2 cellular contexts compared by ENCODE assay signal in genomic region chr1:236460103-236460502, GRCh38.
TF ChIP-seq lines count a peak whose summit lies in the region.

No MANE protein-coding gene starts in this region.

TF ChIP-seq in HEK293, 187 proteins besides CTCF, POLR2A, EP300 and RAD21 (continued from another document):
- TF ChIP-seq, protein P1, sequence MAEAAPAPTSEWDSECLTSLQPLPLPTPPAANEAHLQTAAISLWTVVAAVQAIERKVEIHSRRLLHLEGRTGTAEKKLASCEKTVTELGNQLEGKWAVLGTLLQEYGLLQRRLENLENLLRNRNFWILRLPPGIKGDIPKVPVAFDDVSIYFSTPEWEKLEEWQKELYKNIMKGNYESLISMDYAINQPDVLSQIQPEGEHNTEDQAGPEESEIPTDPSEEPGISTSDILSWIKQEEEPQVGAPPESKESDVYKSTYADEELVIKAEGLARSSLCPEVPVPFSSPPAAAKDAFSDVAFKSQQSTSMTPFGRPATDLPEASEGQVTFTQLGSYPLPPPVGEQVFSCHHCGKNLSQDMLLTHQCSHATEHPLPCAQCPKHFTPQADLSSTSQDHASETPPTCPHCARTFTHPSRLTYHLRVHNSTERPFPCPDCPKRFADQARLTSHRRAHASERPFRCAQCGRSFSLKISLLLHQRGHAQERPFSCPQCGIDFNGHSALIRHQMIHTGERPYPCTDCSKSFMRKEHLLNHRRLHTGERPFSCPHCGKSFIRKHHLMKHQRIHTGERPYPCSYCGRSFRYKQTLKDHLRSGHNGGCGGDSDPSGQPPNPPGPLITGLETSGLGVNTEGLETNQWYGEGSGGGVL (tag by site-specific recombination; IDR thresholded peaks at IDR 0.05), result no peak
- TF ChIP-seq ZNF266 (tag by site-specific recombination; IDR thresholded peaks at IDR 0.05; ENCODE audit: low read depth) (no peak), ZNF121 (tag by site-specific recombination; IDR thresholded peaks at IDR 0.05) (peak; percentile 67; the same call in 1 of the 2 replicates), TSHZ1 (tag by site-specific recombination; IDR thresholded peaks at IDR 0.05; ENCODE audit: borderline replicate concordance) (no peak), ZNF621 (tag by site-specific recombination; IDR thresholded peaks at IDR 0.05) (no peak), GLIS1 (tag by site-specific recombination; IDR thresholded peaks at IDR 0.05) (no peak)
- TF ChIP-seq, protein P2, sequence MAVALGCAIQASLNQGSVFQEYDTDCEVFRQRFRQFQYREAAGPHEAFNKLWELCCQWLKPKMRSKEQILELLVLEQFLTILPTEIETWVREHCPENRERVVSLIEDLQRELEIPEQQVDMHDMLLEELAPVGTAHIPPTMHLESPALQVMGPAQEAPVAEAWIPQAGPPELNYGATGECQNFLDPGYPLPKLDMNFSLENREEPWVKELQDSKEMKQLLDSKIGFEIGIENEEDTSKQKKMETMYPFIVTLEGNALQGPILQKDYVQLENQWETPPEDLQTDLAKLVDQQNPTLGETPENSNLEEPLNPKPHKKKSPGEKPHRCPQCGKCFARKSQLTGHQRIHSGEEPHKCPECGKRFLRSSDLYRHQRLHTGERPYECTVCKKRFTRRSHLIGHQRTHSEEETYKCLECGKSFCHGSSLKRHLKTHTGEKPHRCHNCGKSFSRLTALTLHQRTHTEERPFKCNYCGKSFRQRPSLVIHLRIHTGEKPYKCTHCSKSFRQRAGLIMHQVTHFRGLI (tag by site-specific recombination; IDR thresholded peaks at IDR 0.05), result no peak

TF ChIP-seq in WTC11, 78 proteins besides CTCF, POLR2A, EP300 and RAD21 (continued from another document):
- TF ChIP-seq IRF1 (CRISPR knock-in tag; IDR thresholded peaks at IDR 0.05) (no peak), FOXK1 (CRISPR knock-in tag; IDR thresholded peaks at IDR 0.05) (no peak), SOX15 (CRISPR knock-in tag; IDR thresholded peaks at IDR 0.05) (no peak)
